19 cellular contexts compared by ENCODE assay signal in genomic region chr13:28470286-28470685, GRCh38. TPM values are rescaled to one million over a fixed set of nuclear protein-coding genes. Genes with fewer than 3 reads are reported as not detected.
DNase-seq lines count a peak whose midpoint lies in the region; ATAC-seq, FAIRE-seq and TF ChIP-seq lines count a peak whose summit lies in the region.
"Had no signal": no experiment of that assay in that cellular context is flagged by ENCODE, and none has a peak within 500 bp of the region (broad histone marks: within the 10 kb centered on the region; RNA-seq: fewer than 3 reads in every experiment).

No MANE protein-coding gene starts in this region.

- peaks cover 57% of the 10 kb centered on the region for H3K36me3 ChIP-seq in BLaER1
- H3K36me3 ChIP-seq in GM23338 (ENCODE audit: insufficient read depth): peaks cover 19% of the 10 kb centered on the region
- no peaks in the 10 kb centered on the region for H3K36me3 ChIP-seq in mesenchymal stem cell (ENCODE audit: control insufficient read depth in 1 of 2, insufficient read depth in 2 of 2, low read depth in 1 of 2, low read length in 2 of 2)
- H3K36me3 ChIP-seq: HAP-1 had no signal

- no peaks in the 10 kb centered on the region for H3K27me3 ChIP-seq in BLaER1
- H3K27me3 ChIP-seq in GM23338 (ENCODE audit: insufficient read depth): no peaks in the 10 kb centered on the region
- H3K27me3 ChIP-seq in mesenchymal stem cell (ENCODE audit: control insufficient read depth in 1 of 2, insufficient read depth in 1 of 2, low read length in 2 of 2): peaks cover 0 to 3% of the 10 kb centered on the region in 2 experiments
- H3K27me3 ChIP-seq in dorsolateral prefrontal cortex: peaks cover 0 to 7% (median 0%) of the 10 kb centered on the region in 45 donors

- H3K9me3 Mint-ChIP-seq in GM23338: peaks cover 10% of the 10 kb centered on the region; the same call in 2 of the 3 replicates
- H3K9me3 Mint-ChIP-seq: CD4-positive, alpha-beta T cell; IgD-negative memory B cell had no signal

- no peaks in the 10 kb centered on the region for H3K79me1 ChIP-seq in mesenchymal stem cell (replicated peaks; ENCODE audit: low read length, poor library complexity, severe bottlenecking)

- H3K27ac ChIP-seq in BLaER1 (no peak overlapping the region), GM23338 (ENCODE audit: low read depth) (0 out of 2 replicates have a peak overlapping the region, but pooled peaks have one; percentile 45), mesenchymal stem cell (ENCODE audit: low read length, poor library complexity, severe bottlenecking) (no peak overlapping the region), dorsolateral prefrontal cortex (no peak overlapping the region)
- H3K27ac ChIP-seq: A549, RWPE1 had no signal

- H3K18ac ChIP-seq in mesenchymal stem cell (ENCODE audit: low read depth in 1 of 2, low read length in 2 of 2): no peak overlapping the region

- no peak overlapping the region for H2BK120ac ChIP-seq in mesenchymal stem cell (ENCODE audit: low read depth, low read length)

- H3K9ac ChIP-seq in BLaER1: no peak overlapping the region
- H3K9ac ChIP-seq in mesenchymal stem cell (ENCODE audit: low read length): no peak overlapping the region

- H3K4me3 ChIP-seq in BLaER1 (no peak overlapping the region), GM23338 (no peak overlapping the region), mesenchymal stem cell (ENCODE audit: insufficient read depth in 1 of 2, low read depth in 1 of 2, low read length in 2 of 2) (no peak overlapping the region), dorsolateral prefrontal cortex (no peak overlapping the region)
- H3K4me3 ChIP-seq: A549, HAP-1 had no signal

- no peak for FAIRE-seq in D721Med (lab: Jason Lieb, UNC)
- FAIRE-seq: A549 had no signal

- H3F3A ChIP-seq in GM23338 (replicated peaks; ENCODE audit: low read depth): peaks cover 7% of the 10 kb centered on the region; the same call in 1 of the 2 replicates

- peaks cover 19% of the 10 kb centered on the region; the same call in 1 of the 2 replicates for H3K9me3 ChIP-seq in BLaER1
- H3K9me3 ChIP-seq in mesenchymal stem cell (ENCODE audit: control insufficient read depth, low read length): no peaks in the 10 kb centered on the region
- H3K9me3 ChIP-seq: A549, HAP-1 had no signal

- H3K9me2 ChIP-seq in GM23338 (ENCODE audit: insufficient read depth): no peaks in the 10 kb centered on the region

- no peak overlapping the region for H3K14ac ChIP-seq in mesenchymal stem cell (ENCODE audit: low read length in 2 of 2)

- peaks cover 92% of the 10 kb centered on the region for H3K79me2 ChIP-seq in GM23338 (replicated peaks; ENCODE audit: insufficient read depth)

- no peak overlapping the region for H3K23ac ChIP-seq in mesenchymal stem cell (ENCODE audit: low read length in 2 of 2)

- H2BK12ac ChIP-seq in mesenchymal stem cell (ENCODE audit: low read length in 2 of 2): no peak overlapping the region

- 89% methylated on average over 4 of the region's 5 CpGs for WGBS in mesenchymal stem cell

- H3K4ac ChIP-seq in mesenchymal stem cell (ENCODE audit: low read depth in 1 of 2, low read length in 2 of 2): no peak overlapping the region

- H3K4me2 ChIP-seq in BLaER1: peak overlapping the region; percentile 58
- H3K4me2 ChIP-seq in GM23338: no peak overlapping the region
- no peak overlapping the region for H3K4me2 ChIP-seq in mesenchymal stem cell (ENCODE audit: low read length, poor library complexity, severe bottlenecking)
- H3K4me2 ChIP-seq: A549 had no signal

- peaks cover 59% of the 10 kb centered on the region for H3K4me1 Mint-ChIP-seq in GM23338

- peaks cover 3% of the 10 kb centered on the region for H3K27me3 Mint-ChIP-seq in GM23338 (ENCODE audit: insufficient read depth, low read depth, poor library complexity)
- H3K27me3 Mint-ChIP-seq: CD4-positive, alpha-beta T cell had no signal

- intact Hi-C loops in dorsolateral prefrontal cortex (cut with DNase I): no loop called here

- no peak overlapping the region for H4K91ac ChIP-seq in mesenchymal stem cell (ENCODE audit: low read length)

- DNase-seq in GM23338 (ENCODE audit: low spot score) (no peak), dermis blood vessel endothelial cell (peak; percentile 42), mesenchymal stem cell (peak; percentile 43), D721Med (ENCODE audit: insufficient read length, low spot score) (no peak), dorsolateral prefrontal cortex (no peak), NCI-H1417 treated with DMSO at 0.1 percent for 48 hours (lab: John Stamatoyannopoulos, UW) (no peak)
- DNase-seq: Calu3; CD4-positive, alpha-beta T cell; DMS79; NCI-H187 treated with DMSO at 0.1 percent for 48 hours; NCI-H526 treated with DMSO at 0.1 percent for 48 hours; NK-92 treated with Interleukin-12 subunit alpha and Interleukin-12 subunit beta, amount 100 ng/mL, for 24 hours had no signal

- no peak overlapping the region for H2BK15ac ChIP-seq in mesenchymal stem cell (ENCODE audit: low read depth, poor library complexity, severe bottlenecking)

- peaks cover 74% of the 10 kb centered on the region for H3K36me3 Mint-ChIP-seq in GM23338 (ENCODE audit: low read depth)
- H3K36me3 Mint-ChIP-seq: IgD-negative memory B cell had no signal

- H2AK5ac ChIP-seq in mesenchymal stem cell (ENCODE audit: low read length, severe bottlenecking): no peak overlapping the region

- H3K4me1 ChIP-seq in BLaER1: peaks cover 42% of the 10 kb centered on the region
- H3K4me1 ChIP-seq in GM23338 (ENCODE audit: insufficient read depth): peaks cover 44% of the 10 kb centered on the region
- no peaks in the 10 kb centered on the region for H3K4me1 ChIP-seq in mesenchymal stem cell (ENCODE audit: control insufficient read depth, insufficient read depth, low read depth, low read length)
- H3K4me1 ChIP-seq: A549 had no signal

- H2BK5ac ChIP-seq in mesenchymal stem cell (ENCODE audit: low read depth, low read length, poor library complexity, severe bottlenecking): no peak overlapping the region

- H2AFZ ChIP-seq in GM23338 (no peak overlapping the region), mesenchymal stem cell (ENCODE audit: low read depth, low read length) (no peak overlapping the region)

- H4K20me1 ChIP-seq in BLaER1: peaks cover 44% of the 10 kb centered on the region
- peaks cover 17% of the 10 kb centered on the region for H4K20me1 ChIP-seq in GM23338 (replicated peaks; ENCODE audit: insufficient read depth)

- ATAC-seq in GM23338: no peak
- no peak for ATAC-seq in GM19455 (IDR thresholded peaks at IDR 0.05; ENCODE audit: unreplicated experiment)
- ATAC-seq: A549 had no signal

- no peak overlapping the region for H4K8ac ChIP-seq in mesenchymal stem cell (ENCODE audit: low read length)

- no peak overlapping the region; the same call in 2 of the 3 replicates for H3K4me3 Mint-ChIP-seq in GM23338
- H3K4me3 Mint-ChIP-seq: CD4-positive, alpha-beta T cell; IgD-negative memory B cell had no signal

- peak overlapping the region; percentile 81; the same call in 1 of the 2 replicates for H3K27ac Mint-ChIP-seq in GM23338
- H3K27ac Mint-ChIP-seq: CD4-positive, alpha-beta T cell; IgD-negative memory B cell had no signal

- TF ChIP-seq CTCF in GM23338 (conservative IDR thresholded peaks at IDR 0.05; ENCODE audit: low read depth in 2 of 2) (no peak), D721Med (IDR thresholded peaks at IDR 0.05; ENCODE audit: insufficient read depth, missing control alignments) (no peak), dorsolateral prefrontal cortex (IDR thresholded peaks at IDR 0.05 in 54 of 56, conservative IDR thresholded peaks at IDR 0.05 in 2 of 56; ENCODE audit: low read depth in 1 of 56, partially characterized antibody in 56 of 56) (no peak)

TF ChIP-seq in GM23338, 12 proteins besides CTCF, POLR2A, EP300 and RAD21 (continues in another document):
- no peak for TF ChIP-seq EZH2 (IDR thresholded peaks at IDR 0.05; ENCODE audit: low read depth, unreplicated experiment)
- no peak for TF ChIP-seq CREB1 (CRISPR knock-in tag; IDR thresholded peaks at IDR 0.05; ENCODE audit: low read depth)
- no peak for TF ChIP-seq NANOG (IDR thresholded peaks at IDR 0.05; ENCODE audit: borderline replicate concordance)
- TF ChIP-seq POLR2AphosphoS5 (IDR thresholded peaks at IDR 0.05; ENCODE audit: low read depth): no peak
- no peak for TF ChIP-seq ETS1 (IDR thresholded peaks at IDR 0.05)
- TF ChIP-seq ZNF114 (CRISPR knock-in tag; IDR thresholded peaks at IDR 0.05): no peak

RNA-seq across cellular contexts. Expression of gene FLT1, which starts 24.6 kb away (rescaled TPM):
- 112 and 116 TPM in 2 replicates for total RNA-seq in GM23338 (2014; rRNA removed; shearing (Covaris generic))
- polyA plus RNA-seq in GM23338 (2016; fragmentation: Nextera tagmentation; extraction: Ambion mirVana): 22.3 and 26.8 TPM in 2 replicates
- total RNA-seq in dermis blood vessel endothelial cell: 74.7 and 82.9 TPM in 2 replicates
- 42.4 TPM for polyA plus RNA-seq in mesenchymal stem cell (2013, experiment 1 of 2)
- 41.8 TPM for polyA plus RNA-seq in mesenchymal stem cell (2013, experiment 2 of 2)
- 100 to 1,000 TPM in 2 of 120 experiments, 10 to 100 TPM in 118; 19.3 to 118 (median 47.2) TPM for total RNA-seq in dorsolateral prefrontal cortex
- total RNA-seq: Calu3, G401 had no signal
- polyA plus RNA-seq: A549 had no signal

Comparison
In these comparisons a context has a peak if more than half of its experiments do, and no peak if none do; other contexts are left out.
1. DNase-seq: peak in dermis blood vessel endothelial cell (single experiment) and mesenchymal stem cell (single experiment); none in GM23338 (single experiment), D721Med (single experiment), dorsolateral prefrontal cortex (0 of 10) and NCI-H1417 treated with DMSO at 0.1 percent for 48 hours (single experiment).